Comparison of ENCODE assay signal across 7 cellular contexts in genomic region chr7:105581066-105581811, GRCh38. TPM values are rescaled to one million over a fixed set of nuclear protein-coding genes. Genes with fewer than 3 reads are reported as not detected.
A peak's percentile ranks its signal among the peaks of the same experiment; 100 is the strongest.
DNase-seq lines count a peak whose midpoint lies in the region; ATAC-seq and TF ChIP-seq lines count a peak whose summit lies in the region.

Gene EFCAB10 (minus strand): TSS chr7:105581493. CDS start chr7:105581463, 30 bp downstream.

- H3K27ac Mint-ChIP-seq in activated T-helper 1 cell treated with anti-CD3 and anti-CD28 coated beads, Interleukin-12 subunit alpha, Interleukin-12 subunit beta, Interleukin-2, Interleukin-4 antibody, amounts not matched to agents 30 ng/mL and 10 ng/mL and 1 ng/mL, durations not matched to agents 14 hours and 24 hours and 36 hours = no peak within 1 kb of the TSS
- peak within 1 kb of the TSS in 1 of 3 experiments; percentile 63 for H3K27ac Mint-ChIP-seq in nephron

- H3K27ac ChIP-seq in testis = no peak within 1 kb of the TSS

- H3K4me3 Mint-ChIP-seq in activated T-helper 1 cell treated with anti-CD3 and anti-CD28 coated beads, Interleukin-12 subunit alpha, Interleukin-12 subunit beta, Interleukin-2, Interleukin-4 antibody, amounts not matched to agents 30 ng/mL and 10 ng/mL and 1 ng/mL, durations not matched to agents 14 hours and 24 hours and 36 hours = peak within 1 kb of the TSS; percentile 62
- peak within 1 kb of the TSS; percentile 78 to 84 (median 79) for H3K4me3 Mint-ChIP-seq in nephron

- DNase-seq in NCI-H2227 treated with DMSO at 0.1 percent for 48 hours (lab: John Stamatoyannopoulos, UW) (peak; percentile 90), foreskin fibroblast (peak; percentile 47 to 81), testis (peak; percentile 86)
- peak; percentile 40 for DNase-seq in activated T-helper 1 cell treated with anti-CD3 and anti-CD28 coated beads, Interleukin-12 subunit alpha, Interleukin-12 subunit beta, Interleukin-2, Interleukin-4 antibody, amounts not matched to agents 30 ng/mL and 10 ng/mL and 1 ng/mL, durations not matched to agents 14 hours and 24 hours and 36 hours (ENCODE audit: low spot score)

- intact Hi-C loops in activated T-helper 1 cell treated with anti-CD3 and anti-CD28 coated beads, Interleukin-12 subunit alpha, Interleukin-12 subunit beta, Interleukin-2, Interleukin-4 antibody, amounts not matched to agents 30 ng/mL and 10 ng/mL and 1 ng/mL, durations not matched to agents 14 hours and 24 hours and 36 hours (cut with micrococcal nuclease) = no loop called here
- intact Hi-C loops in testis (cut with DNase I; ENCODE audit: low total_unique reads) = no loop called here

- no peaks in the 10 kb centered on the region for H3K27me3 ChIP-seq in testis

- TF ChIP-seq CTCF in foreskin fibroblast (IDR thresholded peaks at IDR 0.05; ENCODE audit: low read depth, low read length) (peak; percentile 14), nephron (IDR thresholded peaks at IDR 0.05; ENCODE audit: unreplicated experiment in 3 of 3) (no peak), testis (IDR thresholded peaks at IDR 0.05) (no peak)

- H3K9me3 ChIP-seq in testis = no peaks in the 10 kb centered on the region

- peaks cover 15% of the 10 kb centered on the region for H3K4me1 Mint-ChIP-seq in activated T-helper 1 cell treated with anti-CD3 and anti-CD28 coated beads, Interleukin-12 subunit alpha, Interleukin-12 subunit beta, Interleukin-2, Interleukin-4 antibody, amounts not matched to agents 30 ng/mL and 10 ng/mL and 1 ng/mL, durations not matched to agents 14 hours and 24 hours and 36 hours (ENCODE audit: low read depth)
- H3K4me1 Mint-ChIP-seq in nephron = peaks cover 6% of the 10 kb centered on the region

- H3K36me3 Mint-ChIP-seq in activated T-helper 1 cell treated with anti-CD3 and anti-CD28 coated beads, Interleukin-12 subunit alpha, Interleukin-12 subunit beta, Interleukin-2, Interleukin-4 antibody, amounts not matched to agents 30 ng/mL and 10 ng/mL and 1 ng/mL, durations not matched to agents 14 hours and 24 hours and 36 hours (ENCODE audit: low read depth) = peaks cover 3% of the 10 kb centered on the region
- H3K36me3 Mint-ChIP-seq in nephron (ENCODE audit: low read depth) = peaks cover 9% of the 10 kb centered on the region

- H3K4me3 ChIP-seq in foreskin fibroblast (ENCODE audit: low read depth in 1 of 2, low read length in 2 of 2) (peak within 1 kb of the TSS; percentile 36 to 55), testis (peak within 1 kb of the TSS; percentile 10 to 43)

- no peaks in the 10 kb centered on the region for H3K36me3 ChIP-seq in testis (ENCODE audit: low read depth, missing control alignments)

- WGBS in testis, 2 donors = 10 to 21% methylated on average over 21 to 36 of the region's 36 CpGs

- H3K27me3 Mint-ChIP-seq in activated T-helper 1 cell treated with anti-CD3 and anti-CD28 coated beads, Interleukin-12 subunit alpha, Interleukin-12 subunit beta, Interleukin-2, Interleukin-4 antibody, amounts not matched to agents 30 ng/mL and 10 ng/mL and 1 ng/mL, durations not matched to agents 14 hours and 24 hours and 36 hours (ENCODE audit: insufficient read depth) = peaks cover 1% of the 10 kb centered on the region
- no peaks in the 10 kb centered on the region for H3K27me3 Mint-ChIP-seq in nephron (ENCODE audit: low read depth)

- H3K9me3 Mint-ChIP-seq in activated T-helper 1 cell treated with anti-CD3 and anti-CD28 coated beads, Interleukin-12 subunit alpha, Interleukin-12 subunit beta, Interleukin-2, Interleukin-4 antibody, amounts not matched to agents 30 ng/mL and 10 ng/mL and 1 ng/mL, durations not matched to agents 14 hours and 24 hours and 36 hours = peaks cover 13% of the 10 kb centered on the region
- H3K9me3 Mint-ChIP-seq in nephron = peaks cover 14% of the 10 kb centered on the region

- TF ChIP-seq POLR2A in testis (IDR thresholded peaks at IDR 0.05) = no peak

- ATAC-seq in GM18502 (IDR thresholded peaks at IDR 0.05; ENCODE audit: poor library complexity, unreplicated experiment) (peak; percentile 85), HG02852 (IDR thresholded peaks at IDR 0.05; ENCODE audit: unreplicated experiment) (peak; percentile 78)

- no peaks in the 10 kb centered on the region for H3K4me1 ChIP-seq in testis

RNA-seq across cellular contexts. Expression of gene EFCAB10, which starts in this region (rescaled TPM):
- not detected in 2 replicates for total RNA-seq in activated T-helper 1 cell treated with anti-CD3 and anti-CD28 coated beads, Interleukin-12 subunit alpha, Interleukin-12 subunit beta, Interleukin-2, Interleukin-4 antibody, amounts not matched to agents 30 ng/mL and 10 ng/mL and 1 ng/mL, durations not matched to agents 14 hours and 24 hours and 36 hours
- total RNA-seq in testis = 1 to 10 TPM; 6.9 to 9.8 TPM
- 50.9 TPM for polyA plus RNA-seq in testis (ENCODE audit: insufficient read depth, low read depth, low replicate concordance)

Comparison
In these comparisons a context has a peak if more than half of its experiments do, and no peak if none do; other contexts are left out.
1. Peak in DNase-seq in activated T-helper 1 cell treated with anti-CD3 and anti-CD28 coated beads, Interleukin-12 subunit alpha, Interleukin-12 subunit beta, Interleukin-2, Interleukin-4 antibody, amounts not matched to agents 30 ng/mL and 10 ng/mL and 1 ng/mL, durations not matched to agents 14 hours and 24 hours and 36 hours; RNA of the gene not detected or under 1 TPM.
2. DNase-seq: peak in every context shown above with its lines; median percentile 90 in NCI-H2227 treated with DMSO at 0.1 percent for 48 hours; 86 in testis; 64 in foreskin fibroblast; 40 in activated T-helper 1 cell treated with anti-CD3 and anti-CD28 coated beads, Interleukin-12 subunit alpha, Interleukin-12 subunit beta, Interleukin-2, Interleukin-4 antibody, amounts not matched to agents 30 ng/mL and 10 ng/mL and 1 ng/mL, durations not matched to agents 14 hours and 24 hours and 36 hours.